8 cellular contexts compared by ENCODE assay signal in the genomic region with DNA sequence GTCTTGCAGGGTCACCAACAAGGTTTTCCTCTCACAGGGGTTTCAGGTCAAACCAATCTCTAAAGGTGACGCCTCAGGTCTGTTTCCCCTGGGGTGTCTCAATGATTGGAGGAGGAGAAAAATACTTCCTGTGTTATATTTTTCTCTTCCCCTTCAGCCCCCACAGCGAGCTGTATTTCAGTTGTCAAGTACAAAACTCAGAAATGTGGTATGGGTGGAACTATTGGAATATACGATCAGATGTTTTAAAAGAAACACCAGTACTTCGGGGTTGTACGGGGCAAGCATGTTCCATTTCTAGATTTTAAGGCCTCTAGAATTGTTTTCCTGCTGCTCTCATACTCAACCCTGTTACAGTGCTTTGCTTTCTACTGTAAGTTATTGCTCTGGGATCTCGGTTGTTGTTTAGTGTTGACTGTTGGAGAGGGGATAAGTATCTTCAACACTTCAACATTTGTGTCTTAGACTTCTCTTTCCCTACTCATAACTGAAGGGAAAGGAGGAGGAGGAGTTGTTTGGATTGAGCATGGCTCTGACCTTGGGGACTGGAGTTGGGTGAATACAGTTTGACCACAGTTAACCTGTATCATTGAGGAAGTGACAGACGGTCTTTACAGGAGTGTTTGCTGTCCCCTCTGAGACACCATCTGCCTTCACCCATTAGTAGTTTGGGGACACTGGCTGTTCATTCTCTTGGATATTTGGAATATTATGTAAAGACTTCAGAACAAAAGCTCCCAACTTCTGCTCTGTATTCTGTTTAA. TPM values are rescaled to one million over a fixed set of nuclear protein-coding genes. Genes with fewer than 3 reads are reported as not detected.
A peak's percentile ranks its signal among the peaks of the same experiment; 100 is the strongest.
DNase-seq lines count a peak whose midpoint lies in the region; ATAC-seq and TF ChIP-seq lines count a peak whose summit lies in the region.

No MANE protein-coding gene starts in this region.

- peaks cover 7% of the 10 kb centered on the region for H3K27me3 Mint-ChIP-seq in activated T-helper 1 cell treated with anti-CD3 and anti-CD28 coated beads, Interleukin-12 subunit alpha, Interleukin-12 subunit beta, Interleukin-2, Interleukin-4 antibody, amounts not matched to agents 30 ng/mL and 10 ng/mL and 1 ng/mL, durations not matched to agents 14 hours and 24 hours and 36 hours (ENCODE audit: insufficient read depth)
- peaks cover 8 to 17% (median 8%) of the 10 kb centered on the region in 3 donors for H3K27me3 Mint-ChIP-seq in immature natural killer cell (ENCODE audit: low read depth in 3 of 3)

- peak overlapping the region; percentile 77 for H3K4me3 ChIP-seq in suprapubic skin

- H3K27ac ChIP-seq in suprapubic skin = peak overlapping the region; percentile 99

- H3K9me3 Mint-ChIP-seq in activated T-helper 1 cell treated with anti-CD3 and anti-CD28 coated beads, Interleukin-12 subunit alpha, Interleukin-12 subunit beta, Interleukin-2, Interleukin-4 antibody, amounts not matched to agents 30 ng/mL and 10 ng/mL and 1 ng/mL, durations not matched to agents 14 hours and 24 hours and 36 hours = no peaks in the 10 kb centered on the region
- H3K9me3 Mint-ChIP-seq in immature natural killer cell = no peaks in the 10 kb centered on the region

- peaks cover 59% of the 10 kb centered on the region for H3K4me1 ChIP-seq in suprapubic skin

- TF ChIP-seq EP300 in suprapubic skin (IDR thresholded peaks at IDR 0.05) = no peak

- H3K9me3 ChIP-seq in suprapubic skin = no peaks in the 10 kb centered on the region

- H3K4me3 Mint-ChIP-seq in activated T-helper 1 cell treated with anti-CD3 and anti-CD28 coated beads, Interleukin-12 subunit alpha, Interleukin-12 subunit beta, Interleukin-2, Interleukin-4 antibody, amounts not matched to agents 30 ng/mL and 10 ng/mL and 1 ng/mL, durations not matched to agents 14 hours and 24 hours and 36 hours = peak overlapping the region; percentile 98
- peak overlapping the region; percentile 97 to 100 (median 100) for H3K4me3 Mint-ChIP-seq in immature natural killer cell

- no peak for TF ChIP-seq CTCF in GM10248 (IDR thresholded peaks at IDR 0.05; ENCODE audit: control extremely low read depth, extremely low read depth, low read depth, missing control alignments)
- no peak for TF ChIP-seq CTCF in suprapubic skin (IDR thresholded peaks at IDR 0.05)

- POLR2A ChIA-PET in GM10248 (lab: Yijun Ruan, JAX) = no interaction called here

- H3K36me3 Mint-ChIP-seq in activated T-helper 1 cell treated with anti-CD3 and anti-CD28 coated beads, Interleukin-12 subunit alpha, Interleukin-12 subunit beta, Interleukin-2, Interleukin-4 antibody, amounts not matched to agents 30 ng/mL and 10 ng/mL and 1 ng/mL, durations not matched to agents 14 hours and 24 hours and 36 hours (ENCODE audit: low read depth) = peaks cover 9% of the 10 kb centered on the region
- peaks cover 0 to 3% (median 0%) of the 10 kb centered on the region in 3 donors for H3K36me3 Mint-ChIP-seq in immature natural killer cell

- TF ChIP-seq POLR2A in suprapubic skin (IDR thresholded peaks at IDR 0.05) = no peak

- CTCF ChIA-PET in GM10248 (lab: Yijun Ruan, JAX) = interaction anchor here (1.0 to 9.7 kb wide), 5 partner anchors 17 to 246 kb away, joined by 3 to 88 read pairs (median 3); no protein-coding TSS in a partner anchor

- ATAC-seq in HG02885 (IDR thresholded peaks at IDR 0.05; ENCODE audit: poor library complexity, unreplicated experiment) = peak; percentile 31

- 6% methylated on average over 7 of the region's 7 CpGs for WGBS in suprapubic skin

- H3K27ac Mint-ChIP-seq in activated T-helper 1 cell treated with anti-CD3 and anti-CD28 coated beads, Interleukin-12 subunit alpha, Interleukin-12 subunit beta, Interleukin-2, Interleukin-4 antibody, amounts not matched to agents 30 ng/mL and 10 ng/mL and 1 ng/mL, durations not matched to agents 14 hours and 24 hours and 36 hours = peak overlapping the region; percentile 95
- peak overlapping the region; percentile 97 to 100 (median 100) for H3K27ac Mint-ChIP-seq in immature natural killer cell

- intact Hi-C loops in activated T-helper 1 cell treated with anti-CD3 and anti-CD28 coated beads, Interleukin-12 subunit alpha, Interleukin-12 subunit beta, Interleukin-2, Interleukin-4 antibody, amounts not matched to agents 30 ng/mL and 10 ng/mL and 1 ng/mL, durations not matched to agents 14 hours and 24 hours and 36 hours (cut with micrococcal nuclease) = loop anchor here (1.0 to 5.0 kb wide), 3 partner anchors 17 to 636 kb away; partner anchors contain the start of genes CD55 and DYRK3

- no peaks in the 10 kb centered on the region for H3K36me3 ChIP-seq in suprapubic skin

- H3K27me3 ChIP-seq in suprapubic skin = no peaks in the 10 kb centered on the region

- DNase-seq in GM10248 (ENCODE audit: extremely low spot score) (peak; percentile 69), immature natural killer cell (peak; percentile 75 to 77 (median 76)), suprapubic skin (ENCODE audit: low spot score in 2 of 2) (no peak), NCI-H2081 treated with DMSO at 0.1 percent for 48 hours (lab: John Stamatoyannopoulos, UW) (no peak), iPS-NIHi11 (ENCODE audit: low spot score) (no peak), NCI-H510A (lab: John Stamatoyannopoulos, UW) (no peak)
- DNase-seq in activated T-helper 1 cell treated with anti-CD3 and anti-CD28 coated beads, Interleukin-12 subunit alpha, Interleukin-12 subunit beta, Interleukin-2, Interleukin-4 antibody, amounts not matched to agents 30 ng/mL and 10 ng/mL and 1 ng/mL, durations not matched to agents 14 hours and 24 hours and 36 hours (ENCODE audit: low spot score) = no peak

- peaks cover 76% of the 10 kb centered on the region for H3K4me1 Mint-ChIP-seq in activated T-helper 1 cell treated with anti-CD3 and anti-CD28 coated beads, Interleukin-12 subunit alpha, Interleukin-12 subunit beta, Interleukin-2, Interleukin-4 antibody, amounts not matched to agents 30 ng/mL and 10 ng/mL and 1 ng/mL, durations not matched to agents 14 hours and 24 hours and 36 hours (ENCODE audit: low read depth)
- H3K4me1 Mint-ChIP-seq in immature natural killer cell = peaks cover 57 to 64% of the 10 kb centered on the region in 2 donors

RNA-seq across cellular contexts. Expression of gene MAPKAPK2, which starts 2.0 kb away (rescaled TPM):
- total RNA-seq in activated T-helper 1 cell treated with anti-CD3 and anti-CD28 coated beads, Interleukin-12 subunit alpha, Interleukin-12 subunit beta, Interleukin-2, Interleukin-4 antibody, amounts not matched to agents 30 ng/mL and 10 ng/mL and 1 ng/mL, durations not matched to agents 14 hours and 24 hours and 36 hours = 117 and 120 TPM in 2 replicates
- polyA plus RNA-seq in immature natural killer cell = 1 to 10 TPM; 3.5 to 7.2 (median 4.1) TPM
- total RNA-seq in suprapubic skin = 10 to 100 TPM; 38.0 to 72.3 (median 62.4) TPM

RNA-seq across cellular contexts. Expression of gene DYRK3, which starts 51.3 kb away (rescaled TPM):
- total RNA-seq in activated T-helper 1 cell treated with anti-CD3 and anti-CD28 coated beads, Interleukin-12 subunit alpha, Interleukin-12 subunit beta, Interleukin-2, Interleukin-4 antibody, amounts not matched to agents 30 ng/mL and 10 ng/mL and 1 ng/mL, durations not matched to agents 14 hours and 24 hours and 36 hours = 22.1 and 23.3 TPM in 2 replicates
- polyA plus RNA-seq in immature natural killer cell = not detected
- 1 to 10 TPM; 2.2 to 4.7 (median 4.1) TPM for total RNA-seq in suprapubic skin

Comparison
In these comparisons a context has a peak if more than half of its experiments do, and no peak if none do; other contexts are left out.
1. DNase-seq: peak in GM10248 (single experiment) and immature natural killer cell (3 of 3); none in activated T-helper 1 cell treated with anti-CD3 and anti-CD28 coated beads, Interleukin-12 subunit alpha, Interleukin-12 subunit beta, Interleukin-2, Interleukin-4 antibody, amounts not matched to agents 30 ng/mL and 10 ng/mL and 1 ng/mL, durations not matched to agents 14 hours and 24 hours and 36 hours (single experiment), suprapubic skin (0 of 2), NCI-H2081 treated with DMSO at 0.1 percent for 48 hours (single experiment), iPS-NIHi11 (single experiment) and NCI-H510A (single experiment).